In genomic region chr7:102300643-102301211, GRCh38 we compare ENCODE assay signal across 24 cellular contexts. TPM values are rescaled to one million over a fixed set of nuclear protein-coding genes. Genes with fewer than 3 reads are reported as not detected.
DNase-seq lines count a peak whose midpoint lies in the region; ATAC-seq, FAIRE-seq and TF ChIP-seq lines count a peak whose summit lies in the region.
"Had no signal": no experiment of that assay in that cellular context is flagged by ENCODE, and none has a peak within 500 bp of the region (broad histone marks: within the 10 kb centered on the region; RNA-seq: fewer than 3 reads in every experiment).

No MANE protein-coding gene starts in this region.

- no peak overlapping the region for H3K4me2 ChIP-seq in BLaER1
- H3K4me2 ChIP-seq in GM12878 (ENCODE audit: control insufficient read depth, insufficient read depth): no peak overlapping the region
- no peak overlapping the region for H3K4me2 ChIP-seq in neuronal stem cell (ENCODE audit: insufficient read depth, low read length, poor library complexity, severe bottlenecking)

- H3K9me3 ChIP-seq in BLaER1 (no peaks in the 10 kb centered on the region), GM12878 (replicated peaks; ENCODE audit: control insufficient read depth, insufficient read depth, low read length) (peaks cover 2% of the 10 kb centered on the region; the same call in 2 of the 3 replicates), heart left ventricle (no peaks in the 10 kb centered on the region), neuronal stem cell (replicated peaks in 1 of 2; ENCODE audit: control insufficient read depth in 2 of 2, insufficient read depth in 1 of 2, low read depth in 1 of 2, low read length in 2 of 2) (no peaks in the 10 kb centered on the region)
- H3K9me3 ChIP-seq: ascending aorta, Caco-2, prostate gland had no signal

- H3K27me3 ChIP-seq in BLaER1 (no peaks in the 10 kb centered on the region), GM12878 (replicated peaks in 1 of 2; ENCODE audit: control insufficient read depth in 2 of 2, insufficient read depth in 2 of 2, low read length in 1 of 2) (no peaks in the 10 kb centered on the region), heart left ventricle (peaks cover 0 to 21% (median 18%) of the 10 kb centered on the region in 9 donors), neuronal stem cell (ENCODE audit: control insufficient read depth in 3 of 3, insufficient read depth in 3 of 3, low read depth in 1 of 3, low read length in 3 of 3) (no peaks in the 10 kb centered on the region)
- H3K27me3 ChIP-seq: ascending aorta had no signal

- H4K91ac ChIP-seq in neuronal stem cell (ENCODE audit: low read depth, low read length, poor library complexity): no peak overlapping the region

- H3K4me1 ChIP-seq in BLaER1: peaks cover 67% of the 10 kb centered on the region
- peaks cover 45% of the 10 kb centered on the region for H3K4me1 ChIP-seq in GM12878 (ENCODE audit: control insufficient read depth, insufficient read depth, low read length)
- peaks cover 0 to 32% (median 0%) of the 10 kb centered on the region in 12 donors for H3K4me1 ChIP-seq in heart left ventricle
- peaks cover 0 to 5% of the 10 kb centered on the region in 2 donors for H3K4me1 ChIP-seq in neuronal stem cell (ENCODE audit: control insufficient read depth in 2 of 2, insufficient read depth in 1 of 2, low read depth in 1 of 2, low read length in 2 of 2)
- H3K4me1 ChIP-seq: ascending aorta, prostate gland had no signal

- H3K27ac ChIP-seq in BLaER1 (peak overlapping the region; percentile 93; the same call in 1 of the 2 replicates), GM12878 (ENCODE audit: control insufficient read depth, insufficient read depth) (no peak overlapping the region), heart left ventricle (no peak overlapping the region), neuronal stem cell (replicated peaks; ENCODE audit: low read length) (no peak overlapping the region)
- H3K27ac ChIP-seq: ascending aorta, prostate gland, SK-N-MC had no signal

- H3K79me1 ChIP-seq in neuronal stem cell (ENCODE audit: low read depth, low read length): peaks cover 4% of the 10 kb centered on the region

- no peak overlapping the region for H2BK12ac ChIP-seq in neuronal stem cell (ENCODE audit: low read length)

- DNase-seq in GM12878 (ENCODE audit: low read depth, low spot score) (no peak), heart left ventricle (no peak), neuronal stem cell (ENCODE audit: low spot score) (no peak), HUDEP-2 (lab: John Stamatoyannopoulos, UW; ENCODE audit: unreplicated experiment in 76 of 76) (no peak), DMS79 treated with DMSO at 0.1 percent for 48 hours (lab: John Stamatoyannopoulos, UW) (no peak)
- DNase-seq in activated CD8-positive, alpha-beta T cell treated with anti-CD3 and anti-CD28 coated beads for 36 hours: no peak
- DNase-seq in activated T-cell treated with anti-CD3 and anti-CD28 coated beads, Interleukin-2, amount 50 U/mL, for 4 hours: no peak
- DNase-seq: activated CD4-positive, alpha-beta memory T cell treated with anti-CD3 and anti-CD28 coated beads for 36 hours; activated gamma-delta T cell; Caco-2; effector CD8-positive, alpha-beta T cell; foreskin melanocyte; GDM1; NCI-H187 treated with DMSO at 0.1 percent for 48 hours; stimulated activated CD4-positive, alpha-beta T cell treated with anti-CD3 and anti-CD28 coated beads, Interleukin-2, amount 100 ng/mL, for 24 hours; stimulated activated CD8-positive, alpha-beta memory T cell treated with anti-CD3 and anti-CD28 coated beads, Interleukin-4, amount 100 ng/mL, for 48 hours had no signal

- in situ Hi-C loops in GM12878 (cut with MboI): no loop called here

- no peak for FAIRE-seq in GM12878 (lab: Jason Lieb, UNC)
- FAIRE-seq: GM18507 had no signal

- no peak overlapping the region for H3K4me3 Mint-ChIP-seq in activated CD8-positive, alpha-beta T cell treated with anti-CD3 and anti-CD28 coated beads for 36 hours
- H3K4me3 Mint-ChIP-seq in activated T-cell treated with anti-CD3 and anti-CD28 coated beads, Interleukin-2, amount 50 U/mL, for 4 hours: no peak overlapping the region
- H3K4me3 Mint-ChIP-seq: activated CD4-positive, alpha-beta memory T cell treated with anti-CD3 and anti-CD28 coated beads for 36 hours had no signal

- H3K4ac ChIP-seq in neuronal stem cell (ENCODE audit: low read length): no peak overlapping the region

- intact Hi-C loops in GM12878 (cut with micrococcal nuclease; ENCODE audit: unreplicated experiment): no loop called here
- intact Hi-C loops in heart left ventricle (cut with DNase I): no loop called here
- intact Hi-C loops in activated CD8-positive, alpha-beta T cell treated with anti-CD3 and anti-CD28 coated beads for 36 hours (cut with micrococcal nuclease): no loop called here

- H3K9me3 Mint-ChIP-seq in activated CD8-positive, alpha-beta T cell treated with anti-CD3 and anti-CD28 coated beads for 36 hours: no peaks in the 10 kb centered on the region
- H3K9me3 Mint-ChIP-seq in activated T-cell treated with anti-CD3 and anti-CD28 coated beads, Interleukin-2, amount 50 U/mL, for 4 hours: no peaks in the 10 kb centered on the region
- H3K9me3 Mint-ChIP-seq: activated CD4-positive, alpha-beta memory T cell treated with anti-CD3 and anti-CD28 coated beads for 36 hours had no signal

- no peak overlapping the region for H3K4me3 ChIP-seq in BLaER1
- no peak overlapping the region for H3K4me3 ChIP-seq in GM12878
- peak overlapping the region in 2 of 12 donors; percentile 4 to 9 for H3K4me3 ChIP-seq in heart left ventricle
- H3K4me3 ChIP-seq in neuronal stem cell (ENCODE audit: low read length in 2 of 2): no peak overlapping the region
- H3K4me3 ChIP-seq: prostate gland, SK-N-MC had no signal

- CTCF ChIA-PET in GM12878 (lab: Yijun Ruan, JAX): interaction anchor here (1.3 kb wide), 1 partner anchor 13 kb away, joined by 4 read pairs; no protein-coding TSS in a partner anchor
- CTCF ChIA-PET in activated CD8-positive, alpha-beta T cell treated with anti-CD3 and anti-CD28 coated beads for 36 hours (lab: Charles Lee): no interaction called here

- no peak for ATAC-seq in GM12878
- peak in 3 of 4 donors; percentile 25 to 31 (median 30) for ATAC-seq in heart left ventricle
- no peak for ATAC-seq in activated CD8-positive, alpha-beta T cell treated with anti-CD3 and anti-CD28 coated beads for 36 hours
- ATAC-seq in activated T-cell treated with anti-CD3 and anti-CD28 coated beads, Interleukin-2, amount 50 U/mL, for 4 hours: no peak

- H3K79me2 ChIP-seq in GM12878 (ENCODE audit: control insufficient read depth, insufficient read depth, low read length): peaks cover 30% of the 10 kb centered on the region

- WGBS in GM12878 (ENCODE audit: insufficient coverage, insufficient replicate concordance, low lambda C conversion rate, missing lambda C conversion rate): 96% methylated on average over 55 of the region's 83 CpGs
- WGBS in heart left ventricle, 4 donors: 29 to 54% (median 40%) methylated on average over 57 to 83 of the region's 83 CpGs
- no CpG with 5 or more reads among the region's 83 CpGs for WGBS in neuronal stem cell (ENCODE audit: extremely low coverage in 2 of 2, insufficient read length in 2 of 2, insufficient replicate concordance in 1 of 2), 2 donors

- peak overlapping the region; percentile 11 for H3K18ac ChIP-seq in neuronal stem cell (ENCODE audit: low read length)

- RAD21 ChIA-PET in GM12878 (lab: Charles Lee; ENCODE audit: unreplicated experiment): no interaction called here

- TF ChIP-seq POLR2A in GM12878 (IDR thresholded peaks at IDR 0.05; ENCODE audit: low read depth, low read length): 0 out of 2 replicates have a peak, but pooled peaks have one; percentile 19
- no peak for TF ChIP-seq POLR2A in heart left ventricle (IDR thresholded peaks at IDR 0.05)

- peaks cover 36% of the 10 kb centered on the region for H3K36me3 ChIP-seq in BLaER1
- peaks cover 3 to 13% of the 10 kb centered on the region in 2 experiments for H3K36me3 ChIP-seq in GM12878 (ENCODE audit: control insufficient read depth in 2 of 2, insufficient read depth in 2 of 2, low read length in 1 of 2)
- no peaks in the 10 kb centered on the region for H3K36me3 ChIP-seq in heart left ventricle
- peaks cover 0 to 10% of the 10 kb centered on the region in 2 donors for H3K36me3 ChIP-seq in neuronal stem cell (replicated peaks in 1 of 2; ENCODE audit: control insufficient read depth in 2 of 2, insufficient read depth in 2 of 2, low read length in 2 of 2)
- H3K36me3 ChIP-seq: ascending aorta, prostate gland had no signal

- no TSS peak for BruUV-seq in GM12878 (replicated peaks; lab: Mats Ljungman, UMichigan)

- H4K20me1 ChIP-seq in BLaER1 (peaks cover 21% of the 10 kb centered on the region), GM12878 (ENCODE audit: control insufficient read depth, insufficient read depth) (no peaks in the 10 kb centered on the region; the same call in 1 of the 2 replicates)

- H3K9ac ChIP-seq in BLaER1 (no peak overlapping the region), GM12878 (ENCODE audit: control insufficient read depth, insufficient read depth, low read length) (no peak overlapping the region), neuronal stem cell (ENCODE audit: low read depth, low read length, poor library complexity) (no peak overlapping the region)

- peaks cover 2% of the 10 kb centered on the region for H3K4me1 Mint-ChIP-seq in activated CD8-positive, alpha-beta T cell treated with anti-CD3 and anti-CD28 coated beads for 36 hours (ENCODE audit: low read depth)
- H3K4me1 Mint-ChIP-seq in activated T-cell treated with anti-CD3 and anti-CD28 coated beads, Interleukin-2, amount 50 U/mL, for 4 hours (ENCODE audit: low read depth): peaks cover 4% of the 10 kb centered on the region

- no peak overlapping the region for H2BK5ac ChIP-seq in neuronal stem cell (ENCODE audit: low read length)

- no peak overlapping the region for H2BK120ac ChIP-seq in neuronal stem cell (ENCODE audit: low read depth, low read length)

- no peak overlapping the region for H2BK15ac ChIP-seq in neuronal stem cell (ENCODE audit: low read length)

- H3K36me3 Mint-ChIP-seq in activated CD8-positive, alpha-beta T cell treated with anti-CD3 and anti-CD28 coated beads for 36 hours (ENCODE audit: low read depth): no peaks in the 10 kb centered on the region
- H3K36me3 Mint-ChIP-seq in activated T-cell treated with anti-CD3 and anti-CD28 coated beads, Interleukin-2, amount 50 U/mL, for 4 hours (ENCODE audit: insufficient read depth): no peaks in the 10 kb centered on the region
- H3K36me3 Mint-ChIP-seq: activated CD4-positive, alpha-beta memory T cell treated with anti-CD3 and anti-CD28 coated beads for 36 hours had no signal

- H2AK5ac ChIP-seq in neuronal stem cell (ENCODE audit: low read depth, low read length): no peak overlapping the region

- TF ChIP-seq EP300 in GM12878 (IDR thresholded peaks at IDR 0.05; ENCODE audit: borderline replicate concordance in 1 of 2, control insufficient read depth in 1 of 2, low read depth in 2 of 2, low read length in 2 of 2): no peak

- peak overlapping the region; percentile 25 for H3K23ac ChIP-seq in neuronal stem cell (ENCODE audit: low read depth, low read length, poor library complexity)

- TF ChIP-seq RAD21 in GM12878 (IDR thresholded peaks at IDR 0.05; ENCODE audit: insufficient read depth, low read depth, low read length): no peak

- peak overlapping the region; percentile 57 for H4K8ac ChIP-seq in neuronal stem cell (ENCODE audit: low read depth, low read length)

- H3K27ac Mint-ChIP-seq in activated CD8-positive, alpha-beta T cell treated with anti-CD3 and anti-CD28 coated beads for 36 hours: no peak overlapping the region
- H3K27ac Mint-ChIP-seq: activated CD4-positive, alpha-beta memory T cell treated with anti-CD3 and anti-CD28 coated beads for 36 hours had no signal

- POLR2A ChIA-PET in GM12878 (lab: Charles Lee): no interaction called here
- POLR2A ChIA-PET in activated CD8-positive, alpha-beta T cell treated with anti-CD3 and anti-CD28 coated beads for 36 hours (lab: Charles Lee): no interaction called here

- SMC1A ChIA-PET in GM12878 (lab: Charles Lee; ENCODE audit: uncharacterized antibody, unreplicated experiment): no interaction called here

- TF ChIP-seq CTCF in GM12878 (IDR thresholded peaks at IDR 0.05 in 2 of 3, conservative IDR thresholded peaks at IDR 0.05 in 1 of 3; ENCODE audit: control insufficient read depth in 2 of 3, extremely low read depth in 1 of 3, insufficient read depth in 1 of 3, low read depth in 3 of 3, low read length in 3 of 3): no peak
- peak in 8 of 12 donors; percentile 12 to 51 (median 38) for TF ChIP-seq CTCF in heart left ventricle (IDR thresholded peaks at IDR 0.05)
- TF ChIP-seq CTCF in activated CD8-positive, alpha-beta T cell treated with anti-CD3 and anti-CD28 coated beads for 36 hours (IDR thresholded peaks at IDR 0.05): no peak

- no peaks in the 10 kb centered on the region for H3K27me3 Mint-ChIP-seq in activated CD8-positive, alpha-beta T cell treated with anti-CD3 and anti-CD28 coated beads for 36 hours
- no peaks in the 10 kb centered on the region for H3K27me3 Mint-ChIP-seq in activated T-cell treated with anti-CD3 and anti-CD28 coated beads, Interleukin-2, amount 50 U/mL, for 4 hours (ENCODE audit: low read depth)
- H3K27me3 Mint-ChIP-seq: activated CD4-positive, alpha-beta memory T cell treated with anti-CD3 and anti-CD28 coated beads for 36 hours had no signal

- no peak overlapping the region for H2AFZ ChIP-seq in GM12878 (ENCODE audit: control insufficient read depth, low read depth, low read length)
- H2AFZ ChIP-seq in neuronal stem cell (ENCODE audit: low read length): no peak overlapping the region

- H3K14ac ChIP-seq in neuronal stem cell (ENCODE audit: low read length): peak overlapping the region; percentile 17

RNA-seq across cellular contexts. Expression of gene SH2B2, which starts 14.1 kb away (rescaled TPM):
- total RNA-seq in GM12878 (2013; cell fraction: nucleolus; rRNA removed): 23.0 and 36.2 TPM in 2 replicates
- total RNA-seq in GM12878 (2014; rRNA removed) (17.7 and 29.7 TPM in 2 replicates), GM12878 (2014; rRNA removed; fragmentation: Illumina TruSeq; extraction: Trizol) (6.2 and 7.4 TPM in 2 replicates), GM12878 (2021) (54.1 and 55.1 TPM in 2 replicates), heart left ventricle (1 to 10 TPM in 8 of 9 donors, under 1 TPM in 1; 1.00 to 5.7 (median 2.5) TPM)
- polyA plus RNA-seq in GM12878 (2011; ENCODE audit: low read depth): 4.9 TPM
- polyA plus RNA-seq in GM12878 (2011; rRNA removed) (4.4 and 6.1 TPM in 2 replicates), GM12878 (2014; fragmentation: Illumina TruSeq; extraction: Trizol) (1.2 and 6.7 TPM in 2 replicates), GM12878 (2014; fragmentation: Nextera tagmentation; extraction: Ambion mirVana) (under 1 TPM in 1 of 2 experiments, not detected in 1; 0.13 TPM), GM12878 (2014; rRNA removed) (30.6 and 37.2 TPM in 2 replicates), GM12878 (2016; fragmentation: Nextera tagmentation; extraction: Ambion mirVana) (10 to 100 TPM in 1 of 2 experiments, 1 to 10 TPM in 1; 1.4 to 24.6 TPM), heart left ventricle (1 to 10 TPM in 1 of 2 donors, under 1 TPM in 1; 0.50 to 2.2 TPM)
- 11.5 and 16.0 TPM in 2 replicates for polyA plus RNA-seq in GM12878 (2011; cell fraction: cytosol; rRNA removed)
- polyA plus RNA-seq in GM12878 (2011; cell fraction: nucleus; rRNA removed): 10.7 and 19.6 TPM in 2 replicates
- polyA plus RNA-seq in GM12878 (2012): 28.7 and 31.7 TPM in 2 replicates
- 9.5 and 10.2 TPM in 2 replicates for polyA minus RNA-seq in GM12878 (2011; rRNA and poly(A)+ RNA removed)
- 9.9 and 12.2 TPM in 2 replicates for polyA minus RNA-seq in GM12878 (2011; cell fraction: cytosol; rRNA and poly(A)+ RNA removed)
- 3.9 and 7.9 TPM in 2 replicates for polyA minus RNA-seq in GM12878 (2011; cell fraction: nucleus; rRNA and poly(A)+ RNA removed)
- polyA plus RNA-seq in neuronal stem cell (2013, experiment 1 of 2): 9.5 TPM
- 9.6 TPM for polyA plus RNA-seq in neuronal stem cell (2013, experiment 2 of 2)
- 1 to 10 TPM; 5.0 to 7.1 TPM for total RNA-seq in activated CD8-positive, alpha-beta T cell treated with anti-CD3 and anti-CD28 coated beads for 36 hours
- 1 to 10 TPM; 2.3 to 3.0 (median 2.6) TPM for total RNA-seq in activated T-cell treated with anti-CD3 and anti-CD28 coated beads, Interleukin-2, amount 50 U/mL, for 4 hours

RNA-seq across cellular contexts. Expression of gene SPDYE6, which starts 55.5 kb away (rescaled TPM):
- total RNA-seq in GM12878 (2013; cell fraction: nucleolus; rRNA removed): not detected in 2 replicates
- total RNA-seq in GM12878 (2014; rRNA removed) (not detected in 2 replicates), GM12878 (2014; rRNA removed; fragmentation: Illumina TruSeq; extraction: Trizol) (not detected in 2 replicates), GM12878 (2021) (not detected in 2 replicates), heart left ventricle (not detected)
- polyA plus RNA-seq in GM12878 (2011; ENCODE audit: low read depth): 1.0 TPM
- polyA plus RNA-seq in GM12878 (2011; rRNA removed) (not detected in 2 replicates), GM12878 (2014; fragmentation: Illumina TruSeq; extraction: Trizol) (not detected in 2 replicates), GM12878 (2014; fragmentation: Nextera tagmentation; extraction: Ambion mirVana) (under 1 TPM; 0.05 to 0.40 TPM), GM12878 (2014; rRNA removed) (not detected in 2 replicates), GM12878 (2016; fragmentation: Nextera tagmentation; extraction: Ambion mirVana) (1 to 10 TPM; 1.6 to 2.3 TPM), heart left ventricle (under 1 TPM in 1 of 2 donors, not detected in 1; 0.15 TPM)
- not detected in 2 replicates for polyA plus RNA-seq in GM12878 (2011; cell fraction: cytosol; rRNA removed)
- polyA plus RNA-seq in GM12878 (2011; cell fraction: nucleus; rRNA removed): not detected in 2 replicates
- polyA plus RNA-seq in GM12878 (2012): 2.1 and 2.8 TPM in 2 replicates
- 0.21 TPM in 1 of 2 replicates, not detected in the other for polyA minus RNA-seq in GM12878 (2011; rRNA and poly(A)+ RNA removed)
- polyA minus RNA-seq in GM12878 (2011; cell fraction: cytosol; rRNA and poly(A)+ RNA removed): not detected in 2 replicates
- polyA minus RNA-seq in GM12878 (2011; cell fraction: nucleus; rRNA and poly(A)+ RNA removed): 0.19 TPM in 1 of 2 replicates, not detected in the other
- polyA plus RNA-seq in neuronal stem cell (2013, experiment 1 of 2): not detected
- not detected for polyA plus RNA-seq in neuronal stem cell (2013, experiment 2 of 2)
- not detected for total RNA-seq in activated CD8-positive, alpha-beta T cell treated with anti-CD3 and anti-CD28 coated beads for 36 hours
- total RNA-seq in activated T-cell treated with anti-CD3 and anti-CD28 coated beads, Interleukin-2, amount 50 U/mL, for 4 hours: not detected
- total RNA-seq: activated CD4-positive, alpha-beta memory T cell treated with anti-CD3 and anti-CD28 coated beads for 36 hours; ascending aorta; Caco-2; HT-29; NCI-H460 had no signal
- polyA plus RNA-seq: AG04450 had no signal

Comparison
In these comparisons a context has a peak if more than half of its experiments do, and no peak if none do; other contexts are left out.
1. ATAC-seq: peak in heart left ventricle (3 of 4); none in GM12878 (single experiment), activated CD8-positive, alpha-beta T cell treated with anti-CD3 and anti-CD28 coated beads for 36 hours (single experiment) and activated T-cell treated with anti-CD3 and anti-CD28 coated beads, Interleukin-2, amount 50 U/mL, for 4 hours (0 of 2).
2. CTCF ChIP-seq: peak in heart left ventricle (8 of 12); none in GM12878 (0 of 3) and activated CD8-positive, alpha-beta T cell treated with anti-CD3 and anti-CD28 coated beads for 36 hours (single experiment).